ENCODE assay signal across 25 cellular contexts in genomic region chr6:55250400-55250799, GRCh38.
"Had no signal": no experiment of that assay in that cellular context is flagged by ENCODE, and none has a peak within 500 bp of the region (broad histone marks: within the 10 kb centered on the region; RNA-seq: fewer than 3 reads in every experiment).

No MANE protein-coding gene starts in this region.

- FAIRE-seq: astrocyte, bronchial epithelial cell, frontal cortex, islet of Langerhans had no signal

- H3K36me3 ChIP-seq: adrenal gland, neural progenitor cell, prostate gland, thyroid gland, vagina had no signal

- H3K4me3 ChIP-seq: adrenal gland, neural progenitor cell, prostate gland, thyroid gland, vagina had no signal

- H3K4me1 ChIP-seq: adrenal gland, neural progenitor cell, prostate gland, thyroid gland, vagina had no signal

- H3K4me1 Mint-ChIP-seq: naive thymus-derived CD4-positive, alpha-beta T cell; neural progenitor cell had no signal

- H3K4me3 Mint-ChIP-seq: activated T-cell treated with anti-CD3 and anti-CD28 coated beads, Interleukin-2, amount 50 U/mL, for 72 hours; naive thymus-derived CD4-positive, alpha-beta T cell; neural progenitor cell had no signal

- H3K9me3 ChIP-seq: adrenal gland, prostate gland, thyroid gland, vagina had no signal

- H3K27me3 ChIP-seq: adrenal gland, neural progenitor cell, thyroid gland, vagina had no signal

- H3K36me3 Mint-ChIP-seq: activated naive CD4-positive, alpha-beta T cell treated with anti-CD3 and anti-CD28 coated beads, Interleukin-2, amount 50 U/mL, for 72 hours; naive thymus-derived CD4-positive, alpha-beta T cell; neural progenitor cell had no signal

- H2AFZ ChIP-seq: neural progenitor cell had no signal

- H3K27ac ChIP-seq: adrenal gland, neural progenitor cell, prostate gland, thyroid gland, vagina, VCaP had no signal

- H3K27ac Mint-ChIP-seq: activated naive CD4-positive, alpha-beta T cell treated with anti-CD3 and anti-CD28 coated beads, Interleukin-2, amount 50 U/mL, for 72 hours; activated T-cell treated with anti-CD3 and anti-CD28 coated beads, Interleukin-2, amount 50 U/mL, for 72 hours; naive thymus-derived CD4-positive, alpha-beta T cell; neural progenitor cell had no signal

- H3K4me2 ChIP-seq: neural progenitor cell had no signal

- DNase-seq: activated CD4-positive, alpha-beta T cell treated with anti-CD3 and anti-CD28 coated beads for 1 hour; activated CD8-positive, alpha-beta memory T cell treated with anti-CD3 and anti-CD28 coated beads for 24 hours; activated CD8-positive, alpha-beta memory T cell treated with anti-CD3 and anti-CD28 coated beads, Interleukin-2, amount 50 U/mL, for 48 hours; activated effector memory CD4-positive, alpha-beta T cell treated with anti-CD3 and anti-CD28 coated beads, Interleukin-2, amount 50 U/mL, for 16 hours; activated T-cell treated with anti-CD3 and anti-CD28 coated beads, Interleukin-2, amount 50 U/mL, for 72 hours; adrenal gland; cerebellar nuclear complex; cortex of kidney; hypothalamus; left cardiac atrium; mesenchymal stem cell; naive thymus-derived CD4-positive, alpha-beta T cell; right cardiac atrium; stimulated activated CD4-positive, alpha-beta T cell treated with anti-CD3 and anti-CD28 coated beads, Interleukin-2, amount 100 ng/mL, for 24 hours; stimulated activated naive CD4-positive, alpha-beta T cell treated with Interleukin-2 at 50 U/mL for 16 hours; thyroid gland had no signal

- H3K9me3 Mint-ChIP-seq: neural progenitor cell had no signal

- H3K9ac ChIP-seq: neural progenitor cell had no signal

- ATAC-seq: activated naive CD4-positive, alpha-beta T cell treated with anti-CD3 and anti-CD28 coated beads, Interleukin-2, amount 50 U/mL, for 72 hours; activated T-cell treated with anti-CD3 and anti-CD28 coated beads, Interleukin-2, amount 50 U/mL, for 72 hours; left cardiac atrium; naive thymus-derived CD4-positive, alpha-beta T cell; right cardiac atrium had no signal

- H3K27me3 Mint-ChIP-seq: naive thymus-derived CD4-positive, alpha-beta T cell had no signal
